ENCODE assay signal across 14 cellular contexts in genomic region chr7:155741805-155742204, GRCh38.
DNase-seq lines count a peak whose midpoint lies in the region; ATAC-seq, FAIRE-seq and TF ChIP-seq lines count a peak whose summit lies in the region.
"Had no signal": no experiment of that assay in that cellular context is flagged by ENCODE, and none has a peak within 500 bp of the region (broad histone marks: within the 10 kb centered on the region; RNA-seq: fewer than 3 reads in every experiment).

No MANE protein-coding gene starts in this region.

- TF ChIP-seq POLR2A in transverse colon (IDR thresholded peaks at IDR 0.05): no peak

- WGBS in transverse colon (ENCODE audit: low coverage in 1 of 2), 2 donors: 77 to 80% methylated on average over 3 to 16 of the region's 16 CpGs

- peaks cover 19% of the 10 kb centered on the region for H3K36me3 Mint-ChIP-seq in natural killer cell treated with Interleukin-12 subunit alpha and Interleukin-12 subunit beta and Interleukin-15 and Interleukin-18, amount 100 ng/mL, for 72 hours
- H3K36me3 Mint-ChIP-seq in natural killer cell: peaks cover 20% of the 10 kb centered on the region
- peaks cover 73% of the 10 kb centered on the region for H3K36me3 Mint-ChIP-seq in activated naive CD8-positive, alpha-beta T cell treated with anti-CD3 and anti-CD28 coated beads, Interleukin-2, amount 50 U/mL, for 24 hours (ENCODE audit: low read depth)

- H3K36me3 ChIP-seq in KOPT-K1 (ENCODE audit: insufficient read depth, low read length) (peaks cover 80% of the 10 kb centered on the region), transverse colon (peaks cover 0 to 59% (median 27%) of the 10 kb centered on the region in 4 donors)

- no peak for DNase-seq in natural killer cell treated with Interleukin-12 subunit alpha and Interleukin-12 subunit beta and Interleukin-15 and Interleukin-18, amount 100 ng/mL, for 72 hours (ENCODE audit: low spot score)
- DNase-seq in natural killer cell (no peak), transverse colon (peak; percentile 76), RCC 7860 (ENCODE audit: low spot score) (no peak), inferior parietal cortex (ENCODE audit: extremely low spot score) (no peak)
- no peak for DNase-seq in activated naive CD8-positive, alpha-beta T cell treated with anti-CD3 and anti-CD28 coated beads, Interleukin-2, amount 50 U/mL, for 24 hours
- DNase-seq: AML-193; GM23248; NCI-H1092 treated with DMSO at 0.1 percent for 48 hours; occipital lobe; stimulated activated CD4-positive, alpha-beta T cell treated with anti-CD3 and anti-CD28 coated beads, Interleukin-2, amount 100 ng/mL, for 24 hours had no signal

- no peaks in the 10 kb centered on the region for H3K27me3 ChIP-seq in transverse colon
- H3K27me3 ChIP-seq: suprapubic skin had no signal

- intact Hi-C loops in natural killer cell (cut with micrococcal nuclease): no loop called here
- intact Hi-C loops in transverse colon (cut with DNase I; ENCODE audit: low total_unique reads): no loop called here

- peaks cover 12 to 13% of the 10 kb centered on the region in 2 donors for H3K4me1 Mint-ChIP-seq in natural killer cell treated with Interleukin-12 subunit alpha and Interleukin-12 subunit beta and Interleukin-15 and Interleukin-18, amount 100 ng/mL, for 72 hours (ENCODE audit: low read depth in 2 of 2)
- peaks cover 0 to 14% of the 10 kb centered on the region in 2 donors for H3K4me1 Mint-ChIP-seq in natural killer cell
- H3K4me1 Mint-ChIP-seq in activated naive CD8-positive, alpha-beta T cell treated with anti-CD3 and anti-CD28 coated beads, Interleukin-2, amount 50 U/mL, for 24 hours: peaks cover 63% of the 10 kb centered on the region

- H3K9me3 Mint-ChIP-seq in natural killer cell treated with Interleukin-12 subunit alpha and Interleukin-12 subunit beta and Interleukin-15 and Interleukin-18, amount 100 ng/mL, for 72 hours: no peaks in the 10 kb centered on the region
- no peaks in the 10 kb centered on the region for H3K9me3 Mint-ChIP-seq in natural killer cell
- no peaks in the 10 kb centered on the region for H3K9me3 Mint-ChIP-seq in activated naive CD8-positive, alpha-beta T cell treated with anti-CD3 and anti-CD28 coated beads, Interleukin-2, amount 50 U/mL, for 24 hours

- ATAC-seq in natural killer cell treated with Interleukin-12 subunit alpha and Interleukin-12 subunit beta and Interleukin-15 and Interleukin-18, amount 100 ng/mL, for 72 hours: no peak
- ATAC-seq in natural killer cell: no peak
- no peak for ATAC-seq in activated naive CD8-positive, alpha-beta T cell treated with anti-CD3 and anti-CD28 coated beads, Interleukin-2, amount 50 U/mL, for 24 hours
- ATAC-seq in GM18502 (IDR thresholded peaks at IDR 0.05; ENCODE audit: poor library complexity, unreplicated experiment): no peak

- H3K27me3 Mint-ChIP-seq in natural killer cell treated with Interleukin-12 subunit alpha and Interleukin-12 subunit beta and Interleukin-15 and Interleukin-18, amount 100 ng/mL, for 72 hours: no peaks in the 10 kb centered on the region
- H3K27me3 Mint-ChIP-seq in natural killer cell (ENCODE audit: low read depth in 2 of 2): no peaks in the 10 kb centered on the region
- H3K27me3 Mint-ChIP-seq in activated naive CD8-positive, alpha-beta T cell treated with anti-CD3 and anti-CD28 coated beads, Interleukin-2, amount 50 U/mL, for 24 hours: no peaks in the 10 kb centered on the region

- no peaks in the 10 kb centered on the region for H3K9me3 ChIP-seq in KOPT-K1 (ENCODE audit: insufficient read depth, low read length, poor library complexity, severe bottlenecking)
- H3K9me3 ChIP-seq in transverse colon: no peaks in the 10 kb centered on the region
- H3K9me3 ChIP-seq: suprapubic skin had no signal

- in situ Hi-C loops in transverse colon (cut with MboI; ENCODE audit: low pct_ligation_motif_present in 1 of 4, low pct_unique_long_range_greater_than_20kb in 1 of 4, low sequenced_read_pairs in 3 of 4): no loop called here

- H3K27ac ChIP-seq in KOPT-K1 (ENCODE audit: low read depth, low read length, poor library complexity, severe bottlenecking): peak overlapping the region; percentile 65
- peak overlapping the region in 2 of 4 donors; percentile 8 to 40 for H3K27ac ChIP-seq in transverse colon
- H3K27ac ChIP-seq: GM23248, suprapubic skin had no signal

- H3K4me1 ChIP-seq in transverse colon: peaks cover 0 to 6% (median 0%) of the 10 kb centered on the region in 4 donors
- H3K4me1 ChIP-seq: suprapubic skin had no signal

- H3K27ac Mint-ChIP-seq in natural killer cell treated with Interleukin-12 subunit alpha and Interleukin-12 subunit beta and Interleukin-15 and Interleukin-18, amount 100 ng/mL, for 72 hours: peak overlapping the region; percentile 23 to 47
- H3K27ac Mint-ChIP-seq in natural killer cell: no peak overlapping the region
- H3K27ac Mint-ChIP-seq in activated naive CD8-positive, alpha-beta T cell treated with anti-CD3 and anti-CD28 coated beads, Interleukin-2, amount 50 U/mL, for 24 hours: peak overlapping the region; percentile 83

- H3K4me3 Mint-ChIP-seq in natural killer cell treated with Interleukin-12 subunit alpha and Interleukin-12 subunit beta and Interleukin-15 and Interleukin-18, amount 100 ng/mL, for 72 hours: no peak overlapping the region
- no peak overlapping the region for H3K4me3 Mint-ChIP-seq in natural killer cell
- no peak overlapping the region for H3K4me3 Mint-ChIP-seq in activated naive CD8-positive, alpha-beta T cell treated with anti-CD3 and anti-CD28 coated beads, Interleukin-2, amount 50 U/mL, for 24 hours

- H3K4me3 ChIP-seq in transverse colon: no peak overlapping the region
- H3K4me3 ChIP-seq: GM23248, suprapubic skin had no signal

- FAIRE-seq in RCC 7860 (lab: Jason Lieb, UNC): no peak

- no peak for TF ChIP-seq CTCF in natural killer cell (IDR thresholded peaks at IDR 0.05)
- TF ChIP-seq CTCF in transverse colon (IDR thresholded peaks at IDR 0.05): no peak

- no peak for TF ChIP-seq EP300 in transverse colon (IDR thresholded peaks at IDR 0.05; ENCODE audit: low read depth)

Comparison
In these comparisons a context has a peak if more than half of its experiments do, and no peak if none do; other contexts are left out.
1. H3K27ac Mint-ChIP-seq: peak in natural killer cell treated with Interleukin-12 subunit alpha and Interleukin-12 subunit beta and Interleukin-15 and Interleukin-18, amount 100 ng/mL, for 72 hours (2 of 2) and activated naive CD8-positive, alpha-beta T cell treated with anti-CD3 and anti-CD28 coated beads, Interleukin-2, amount 50 U/mL, for 24 hours (single experiment); none in natural killer cell (0 of 2).